14 cellular contexts compared by ENCODE assay signal in genomic region chr1:108316545-108316944, GRCh38.
A peak's percentile ranks its signal among the peaks of the same experiment; 100 is the strongest.
DNase-seq lines count a peak whose midpoint lies in the region; ATAC-seq and TF ChIP-seq lines count a peak whose summit lies in the region.
"Had no signal": no experiment of that assay in that cellular context is flagged by ENCODE, and none has a peak within 500 bp of the region (broad histone marks: within the 10 kb centered on the region; RNA-seq: fewer than 3 reads in every experiment).

No MANE protein-coding gene starts in this region.

- TF ChIP-seq CTCF in PC-9 (conservative IDR thresholded peaks at IDR 0.05): peak; percentile 51
- peak; percentile 32 for TF ChIP-seq CTCF in fibroblast of mammary gland (conservative IDR thresholded peaks at IDR 0.05; ENCODE audit: control insufficient read depth, insufficient read depth, low read depth, low read length)
- peak; percentile 7 for TF ChIP-seq CTCF in smooth muscle cell (IDR thresholded peaks at IDR 0.05; ENCODE audit: borderline replicate concordance, insufficient read depth, poor library complexity, severe bottlenecking)
- TF ChIP-seq CTCF in stomach (IDR thresholded peaks at IDR 0.05): no peak
- no peak for TF ChIP-seq CTCF in gastroesophageal sphincter (IDR thresholded peaks at IDR 0.05)

- H3K4me3 ChIP-seq in PC-9 (no peak overlapping the region), fibroblast of mammary gland (ENCODE audit: control insufficient read depth, low read depth, low read length) (no peak overlapping the region), smooth muscle cell (no peak overlapping the region), stomach (no peak overlapping the region), gastroesophageal sphincter (no peak overlapping the region)
- H3K4me3 ChIP-seq: BLaER1 treated with 17β-estradiol and CSF1 and Interleukin-3, amounts not matched to agents 10 nM and 100 nM; transverse colon had no signal

- H3K27me3 ChIP-seq in PC-9 (ENCODE audit: insufficient read depth, low read depth): no peaks in the 10 kb centered on the region
- H3K27me3 ChIP-seq in smooth muscle cell (ENCODE audit: low read depth): no peaks in the 10 kb centered on the region
- no peaks in the 10 kb centered on the region for H3K27me3 ChIP-seq in stomach
- peaks cover 9% of the 10 kb centered on the region for H3K27me3 ChIP-seq in gastroesophageal sphincter
- H3K27me3 ChIP-seq: BLaER1 treated with 17β-estradiol and CSF1 and Interleukin-3, amounts not matched to agents 10 nM and 100 nM had no signal

- H3K27ac Mint-ChIP-seq in stimulated activated memory B cell treated with anti-CD40 and anti-IgM and Interleukin-4, amounts not matched to agents 10 μg/mL and 1 μg/mL and 100 μg/mL, for 72 hours: no peak overlapping the region
- H3K27ac Mint-ChIP-seq: activated T-helper 1 cell treated with anti-CD3 and anti-CD28 coated beads, Interleukin-12 subunit alpha, Interleukin-12 subunit beta, Interleukin-2, Interleukin-4 antibody, amounts not matched to agents 30 ng/mL and 10 ng/mL and 1 ng/mL, durations not matched to agents 14 hours and 24 hours and 36 hours; effector memory CD8-positive, alpha-beta T cell had no signal

- H4K20me1 ChIP-seq in PC-9 (ENCODE audit: insufficient read depth) (no peaks in the 10 kb centered on the region), smooth muscle cell (ENCODE audit: low read depth) (no peaks in the 10 kb centered on the region)
- H4K20me1 ChIP-seq: BLaER1 treated with 17β-estradiol and CSF1 and Interleukin-3, amounts not matched to agents 10 nM and 100 nM had no signal

- peak; percentile 24 for DNase-seq in NCI-H82 (lab: John Stamatoyannopoulos, UW)
- no peak for DNase-seq in NCI-H82 treated with DMSO at 0.1 percent for 48 hours (lab: John Stamatoyannopoulos, UW; ENCODE audit: unreplicated experiment)
- no peak for DNase-seq in PC-9
- DNase-seq in fibroblast of mammary gland (ENCODE audit: low read depth): peak; percentile 15
- no peak for DNase-seq in smooth muscle cell (lab: John Stamatoyannopoulos, UW; ENCODE audit: unreplicated experiment)
- DNase-seq in stomach: no peak
- DNase-seq: effector memory CD8-positive, alpha-beta T cell; nucleus accumbens; stimulated activated CD4-positive, alpha-beta T cell treated with anti-CD3 and anti-CD28 coated beads, Interleukin-4, amount 100 ng/mL, for 4 hours; transverse colon had no signal

- intact Hi-C loops in PC-9 (cut with micrococcal nuclease; ENCODE audit: unreplicated experiment) (no loop called here), stomach (cut with DNase I; ENCODE audit: low total_unique reads) (no loop called here)

- no peak for TF ChIP-seq EP300 in stomach (IDR thresholded peaks at IDR 0.05)
- TF ChIP-seq EP300 in gastroesophageal sphincter (IDR thresholded peaks at IDR 0.05): no peak

- WGBS in smooth muscle cell (ENCODE audit: low lambda C conversion rate): 13% methylated on average over 1 of the region's 1 CpG
- WGBS in stomach, 5 donors: 33 to 67% (median 42%) methylated on average over 1 of the region's 1 CpG
- 27 to 40% methylated on average over 1 of the region's 1 CpG for WGBS in gastroesophageal sphincter (ENCODE audit: low coverage in 1 of 2), 2 donors

- H3K79me2 ChIP-seq in PC-9 (ENCODE audit: low read depth) (no peaks in the 10 kb centered on the region), smooth muscle cell (ENCODE audit: low read depth) (no peaks in the 10 kb centered on the region)

- no peaks in the 10 kb centered on the region for H3K9me3 Mint-ChIP-seq in stimulated activated memory B cell treated with anti-CD40 and anti-IgM and Interleukin-4, amounts not matched to agents 10 μg/mL and 1 μg/mL and 100 μg/mL, for 72 hours
- H3K9me3 Mint-ChIP-seq: activated T-helper 1 cell treated with anti-CD3 and anti-CD28 coated beads, Interleukin-12 subunit alpha, Interleukin-12 subunit beta, Interleukin-2, Interleukin-4 antibody, amounts not matched to agents 30 ng/mL and 10 ng/mL and 1 ng/mL, durations not matched to agents 14 hours and 24 hours and 36 hours; effector memory CD8-positive, alpha-beta T cell had no signal

- BruUV-seq in PC-9 (replicated peaks; lab: Mats Ljungman, UMichigan): no TSS peak

- H3K4me1 ChIP-seq in PC-9 (replicated peaks; ENCODE audit: insufficient read depth): no peaks in the 10 kb centered on the region
- H3K4me1 ChIP-seq in smooth muscle cell (ENCODE audit: low read depth): no peaks in the 10 kb centered on the region
- H3K4me1 ChIP-seq in stomach: no peaks in the 10 kb centered on the region
- H3K4me1 ChIP-seq in gastroesophageal sphincter: no peaks in the 10 kb centered on the region
- H3K4me1 ChIP-seq: BLaER1 treated with 17β-estradiol and CSF1 and Interleukin-3, amounts not matched to agents 10 nM and 100 nM; transverse colon had no signal

- H3K4me2 ChIP-seq in PC-9 (no peak overlapping the region), smooth muscle cell (no peak overlapping the region)
- H3K4me2 ChIP-seq: BLaER1 treated with 17β-estradiol and CSF1 and Interleukin-3, amounts not matched to agents 10 nM and 100 nM had no signal

- H2AFZ ChIP-seq in PC-9 (no peak overlapping the region), smooth muscle cell (ENCODE audit: low read depth) (no peak overlapping the region)

- no peaks in the 10 kb centered on the region for H3K36me3 Mint-ChIP-seq in stimulated activated memory B cell treated with anti-CD40 and anti-IgM and Interleukin-4, amounts not matched to agents 10 μg/mL and 1 μg/mL and 100 μg/mL, for 72 hours

- H3K9me3 ChIP-seq in PC-9 (ENCODE audit: insufficient read depth, low read depth) (no peaks in the 10 kb centered on the region), smooth muscle cell (replicated peaks; ENCODE audit: low read depth) (no peaks in the 10 kb centered on the region), stomach (no peaks in the 10 kb centered on the region), gastroesophageal sphincter (no peaks in the 10 kb centered on the region)
- H3K9me3 ChIP-seq: BLaER1 treated with 17β-estradiol and CSF1 and Interleukin-3, amounts not matched to agents 10 nM and 100 nM; transverse colon had no signal

- no peak for ATAC-seq in stimulated activated memory B cell treated with anti-CD40 and anti-IgM and Interleukin-4, amounts not matched to agents 10 μg/mL and 1 μg/mL and 100 μg/mL, for 72 hours
- no peak for ATAC-seq in gastroesophageal sphincter
- ATAC-seq: effector memory CD8-positive, alpha-beta T cell had no signal

- CTCF ChIA-PET in PC-9 (lab: Charles Lee): no interaction called here

- POLR2A ChIA-PET in PC-9 (lab: Charles Lee; ENCODE audit: unreplicated experiment): no interaction called here

- peaks cover 15% of the 10 kb centered on the region for H3K27me3 Mint-ChIP-seq in stimulated activated memory B cell treated with anti-CD40 and anti-IgM and Interleukin-4, amounts not matched to agents 10 μg/mL and 1 μg/mL and 100 μg/mL, for 72 hours

- H3K36me3 ChIP-seq in PC-9 (ENCODE audit: low read depth) (no peaks in the 10 kb centered on the region), smooth muscle cell (ENCODE audit: low read depth) (no peaks in the 10 kb centered on the region), stomach (no peaks in the 10 kb centered on the region), gastroesophageal sphincter (no peaks in the 10 kb centered on the region)
- H3K36me3 ChIP-seq: BLaER1 treated with 17β-estradiol and CSF1 and Interleukin-3, amounts not matched to agents 10 nM and 100 nM; transverse colon had no signal

- no peak overlapping the region for H3K4me3 Mint-ChIP-seq in stimulated activated memory B cell treated with anti-CD40 and anti-IgM and Interleukin-4, amounts not matched to agents 10 μg/mL and 1 μg/mL and 100 μg/mL, for 72 hours
- H3K4me3 Mint-ChIP-seq: activated T-helper 1 cell treated with anti-CD3 and anti-CD28 coated beads, Interleukin-12 subunit alpha, Interleukin-12 subunit beta, Interleukin-2, Interleukin-4 antibody, amounts not matched to agents 30 ng/mL and 10 ng/mL and 1 ng/mL, durations not matched to agents 14 hours and 24 hours and 36 hours; effector memory CD8-positive, alpha-beta T cell had no signal

- TF ChIP-seq POLR2A in stomach (IDR thresholded peaks at IDR 0.05) (no peak), gastroesophageal sphincter (IDR thresholded peaks at IDR 0.05) (no peak)

- H3K27ac ChIP-seq in PC-9 (no peak overlapping the region), smooth muscle cell (ENCODE audit: low read depth) (no peak overlapping the region), stomach (no peak overlapping the region), gastroesophageal sphincter (no peak overlapping the region)
- H3K27ac ChIP-seq: BLaER1 treated with 17β-estradiol and CSF1 and Interleukin-3, amounts not matched to agents 10 nM and 100 nM; transverse colon had no signal

- H3K9ac ChIP-seq in smooth muscle cell (ENCODE audit: low read depth): no peak overlapping the region
- H3K9ac ChIP-seq: BLaER1 treated with 17β-estradiol and CSF1 and Interleukin-3, amounts not matched to agents 10 nM and 100 nM had no signal

- no peaks in the 10 kb centered on the region for H3K4me1 Mint-ChIP-seq in stimulated activated memory B cell treated with anti-CD40 and anti-IgM and Interleukin-4, amounts not matched to agents 10 μg/mL and 1 μg/mL and 100 μg/mL, for 72 hours

- H3F3A ChIP-seq in PC-9 (ENCODE audit: insufficient read depth, low read depth) (no peaks in the 10 kb centered on the region), smooth muscle cell (ENCODE audit: low read depth) (no peaks in the 10 kb centered on the region)

- H3K9me2 ChIP-seq in PC-9 (ENCODE audit: insufficient read depth): 0 out of 2 replicates have a peak, but pooled peaks cover 3% of the 10 kb centered on the region

Comparison
In these comparisons a context has a peak if more than half of its experiments do, and no peak if none do; other contexts are left out.
1. DNase-seq: peak in NCI-H82 (single experiment) and fibroblast of mammary gland (single experiment); none in NCI-H82 treated with DMSO at 0.1 percent for 48 hours (single experiment), PC-9 (0 of 2), smooth muscle cell (single experiment) and stomach (single experiment).
2. CTCF ChIP-seq: peak in PC-9 (single experiment), fibroblast of mammary gland (single experiment) and smooth muscle cell (single experiment); none in stomach (0 of 7) and gastroesophageal sphincter (0 of 4).